26 cellular contexts compared by ENCODE assay signal in the genomic region with DNA sequence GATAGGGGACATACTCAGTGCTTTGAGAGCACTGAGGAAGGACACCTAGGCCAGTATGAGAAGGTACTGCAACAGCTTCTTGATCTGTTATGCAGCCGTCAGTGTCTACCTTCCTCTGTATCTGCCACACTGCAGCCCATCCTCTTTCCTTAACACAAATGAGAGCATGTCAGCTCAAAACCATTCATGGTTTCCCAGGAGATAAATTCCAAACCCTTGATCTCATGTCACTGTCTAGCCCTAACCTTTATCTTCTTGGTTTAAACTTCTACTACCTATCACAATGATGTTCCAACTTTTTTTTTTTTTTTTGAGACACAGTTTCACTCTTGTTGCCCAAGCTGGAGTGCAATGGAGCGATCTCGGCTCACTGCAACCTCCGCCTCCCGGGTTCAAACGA. TPM values are rescaled to one million over a fixed set of nuclear protein-coding genes. Genes with fewer than 3 reads are reported as not detected.
DNase-seq lines count a peak whose midpoint lies in the region; ATAC-seq and TF ChIP-seq lines count a peak whose summit lies in the region.
"Had no signal": no experiment of that assay in that cellular context is flagged by ENCODE, and none has a peak within 500 bp of the region (broad histone marks: within the 10 kb centered on the region; RNA-seq: fewer than 3 reads in every experiment).

No MANE protein-coding gene starts in this region.

- no peak for DNase-seq in CD4-positive, alpha-beta T cell
- DNase-seq in immature natural killer cell (no peak), NCI-H1092 treated with DMSO at 0.1 percent for 48 hours (lab: John Stamatoyannopoulos, UW) (no peak), ureter (ENCODE audit: low spot score) (no peak), A673 (ENCODE audit: low spot score) (no peak), left lung (no peak)
- DNase-seq in naive thymus-derived CD8-positive, alpha-beta T cell, result no peak
- DNase-seq: activated CD8-positive, alpha-beta T cell treated with anti-CD3 and anti-CD28 coated beads, Interleukin-2, amount 10 ng/mL, durations not matched to agents 7 days and 5 days; activated effector memory CD4-positive, alpha-beta T cell treated with anti-CD3 and anti-CD28 coated beads, Interleukin-2, amount 50 U/mL, for 16 hours; cerebellar nuclear complex; DMS53; HFFc6; hippocampal formation; NCI-H187; NCI-H2171 treated with DMSO at 0.1 percent for 48 hours; NCI-H524 treated with DMSO at 0.1 percent for 48 hours; NK-92 treated with Interleukin-12 subunit alpha and Interleukin-12 subunit beta, amount 100 ng/mL, for 24 hours; SHP77; stimulated activated CD4-positive, alpha-beta T cell treated with anti-CD3 and anti-CD28 coated beads, Interleukin-12 subunit alpha, Interleukin-12 subunit beta, amount 100 ng/mL, for 4 hours; stimulated activated CD4-positive, alpha-beta T cell treated with anti-CD3 and anti-CD28 coated beads, Interleukin-4, amount 100 ng/mL, for 24 hours had no signal

- CTCF ChIA-PET in CD4-positive, alpha-beta T cell (lab: Charles Lee), result interaction anchor here (0.6 kb wide), 2 partner anchors 116 to 121 kb away, joined by 3 read pairs; no protein-coding TSS in a partner anchor
- CTCF ChIA-PET in A673 (lab: Charles Lee), result interaction anchor here (0.7 kb wide), 1 partner anchor 25 kb away, joined by 4 read pairs; no protein-coding TSS in a partner anchor

- H3K4me1 ChIP-seq in A673 (ENCODE audit: insufficient read depth, low read length, poor library complexity, severe bottlenecking) (peaks cover 8% of the 10 kb centered on the region), left lung (peaks cover 5 to 29% of the 10 kb centered on the region in 2 donors)

- intact Hi-C loops in CD4-positive, alpha-beta T cell (cut with DNase I, micrococcal nuclease), result loop anchor here in 1 of 2 experiments (10.0 kb wide), 1 partner anchor 480 kb away; no protein-coding TSS in a partner anchor
- intact Hi-C loops in A673 (cut with micrococcal nuclease; ENCODE audit: unreplicated experiment) (no loop called here), left lung (cut with DNase I) (no loop called here)

- no peaks in the 10 kb centered on the region for H3K27me3 ChIP-seq in CD4-positive, alpha-beta T cell (ENCODE audit: control insufficient read depth, insufficient read depth, low read length)
- H3K27me3 ChIP-seq in A673 (replicated peaks; ENCODE audit: insufficient read depth, low read depth, low read length, poor library complexity), result peaks cover 6% of the 10 kb centered on the region
- no peaks in the 10 kb centered on the region for H3K27me3 ChIP-seq in left lung

- no TSS peak for BruUV-seq in A673 (replicated peaks; lab: Mats Ljungman, UMichigan)

- no peak for ATAC-seq in CD4-positive, alpha-beta T cell (ENCODE audit: poor library complexity)
- no peak for ATAC-seq in naive thymus-derived CD8-positive, alpha-beta T cell
- no peak for ATAC-seq in left lung
- ATAC-seq: activated CD8-positive, alpha-beta T cell treated with anti-CD3 and anti-CD28 coated beads, Interleukin-2, amount 10 ng/mL, durations not matched to agents 7 days and 5 days; GM23338; sciatic nerve; stimulated activated effector memory CD8-positive, alpha-beta T cell treated with anti-CD3 and anti-CD28 coated beads, Interleukin-12 subunit alpha, Interleukin-12 subunit beta, amount 100 ng/mL, for 72 hours had no signal

- H3K9me3 ChIP-seq in CD4-positive, alpha-beta T cell (ENCODE audit: control insufficient read depth, low read length), result no peaks in the 10 kb centered on the region
- H3K9me3 ChIP-seq in A673 (ENCODE audit: low read depth, low read length, poor library complexity, severe bottlenecking) (no peaks in the 10 kb centered on the region), left lung (no peaks in the 10 kb centered on the region)

- H3K9me3 Mint-ChIP-seq in CD4-positive, alpha-beta T cell, result no peaks in the 10 kb centered on the region
- H3K9me3 Mint-ChIP-seq in IgD-negative memory B cell (no peaks in the 10 kb centered on the region), immature natural killer cell (peaks cover 0 to 2% (median 0%) of the 10 kb centered on the region in 6 donors)
- peaks cover 0 to 2% (median 0%) of the 10 kb centered on the region in 9 donors for H3K9me3 Mint-ChIP-seq in naive thymus-derived CD8-positive, alpha-beta T cell
- H3K9me3 Mint-ChIP-seq: GM23338; HFFc6; stimulated activated effector memory CD8-positive, alpha-beta T cell treated with anti-CD3 and anti-CD28 coated beads, Interleukin-12 subunit alpha, Interleukin-12 subunit beta, amount 100 ng/mL, for 72 hours had no signal

- POLR2A ChIA-PET in CD4-positive, alpha-beta T cell (lab: Charles Lee), result no interaction called here
- POLR2A ChIA-PET in naive thymus-derived CD8-positive, alpha-beta T cell (lab: Charles Lee), result interaction anchor here (0.7 kb wide), 1 partner anchor 43 kb away, joined by 3 read pairs; no protein-coding TSS in a partner anchor
- POLR2A ChIA-PET in A673 (lab: Charles Lee; ENCODE audit: low non-redundant PET), result no interaction called here

- peaks cover 39% of the 10 kb centered on the region for H3K4me1 Mint-ChIP-seq in CD4-positive, alpha-beta T cell (ENCODE audit: low read depth)
- H3K4me1 Mint-ChIP-seq in IgD-negative memory B cell, result peaks cover 4 to 25% (median 7%) of the 10 kb centered on the region in 3 donors
- peaks cover 27 to 36% of the 10 kb centered on the region in 2 donors for H3K4me1 Mint-ChIP-seq in immature natural killer cell
- peaks cover 18 to 35% (median 34%) of the 10 kb centered on the region in 4 donors for H3K4me1 Mint-ChIP-seq in naive thymus-derived CD8-positive, alpha-beta T cell

- no peak overlapping the region for H3K27ac ChIP-seq in CD4-positive, alpha-beta T cell (ENCODE audit: low read depth, low read length)
- no peak overlapping the region for H3K27ac ChIP-seq in A673 (ENCODE audit: low read depth, low read length, poor library complexity, severe bottlenecking)
- no peak overlapping the region for H3K27ac ChIP-seq in left lung

- no peak for TF ChIP-seq CTCF in CD4-positive, alpha-beta T cell (IDR thresholded peaks at IDR 0.05)
- TF ChIP-seq CTCF in A673 (conservative IDR thresholded peaks at IDR 0.05; ENCODE audit: low read depth, low read length) (no peak), left lung (IDR thresholded peaks at IDR 0.05) (no peak)

- peak overlapping the region; percentile 96 for H3K27ac Mint-ChIP-seq in CD4-positive, alpha-beta T cell
- H3K27ac Mint-ChIP-seq in IgD-negative memory B cell, result peak overlapping the region in 2 of 3 donors; percentile 78 to 90
- peak overlapping the region in 5 of 6 donors; percentile 13 to 99 (median 37) for H3K27ac Mint-ChIP-seq in immature natural killer cell
- peak overlapping the region in 8 of 10 donors; percentile 6 to 99 (median 74) for H3K27ac Mint-ChIP-seq in naive thymus-derived CD8-positive, alpha-beta T cell
- H3K27ac Mint-ChIP-seq: GM23338; HFFc6; stimulated activated effector memory CD8-positive, alpha-beta T cell treated with anti-CD3 and anti-CD28 coated beads, Interleukin-12 subunit alpha, Interleukin-12 subunit beta, amount 100 ng/mL, for 72 hours had no signal

- H3K4me3 Mint-ChIP-seq in CD4-positive, alpha-beta T cell, result peak overlapping the region; percentile 67
- H3K4me3 Mint-ChIP-seq in IgD-negative memory B cell (peak overlapping the region in 3 of 4 donors; percentile 2 to 88 (median 73)), immature natural killer cell (peak overlapping the region; percentile 3 to 93 (median 60))
- peak overlapping the region in 4 of 10 donors; percentile 33 to 74 (median 45) for H3K4me3 Mint-ChIP-seq in naive thymus-derived CD8-positive, alpha-beta T cell

- peaks cover 15% of the 10 kb centered on the region for H3K36me3 ChIP-seq in A673 (ENCODE audit: insufficient read depth, low read length, poor library complexity, severe bottlenecking)
- peaks cover 0 to 16% of the 10 kb centered on the region in 2 donors for H3K36me3 ChIP-seq in left lung

- H3K36me3 Mint-ChIP-seq in CD4-positive, alpha-beta T cell (ENCODE audit: low read depth), result peaks cover 32% of the 10 kb centered on the region
- H3K36me3 Mint-ChIP-seq in IgD-negative memory B cell, result peaks cover 5% of the 10 kb centered on the region
- peaks cover 6 to 14% (median 10%) of the 10 kb centered on the region in 3 donors for H3K36me3 Mint-ChIP-seq in immature natural killer cell
- H3K36me3 Mint-ChIP-seq in naive thymus-derived CD8-positive, alpha-beta T cell, result peaks cover 0 to 24% (median 2%) of the 10 kb centered on the region in 3 donors

- H3K4me3 ChIP-seq in A673 (ENCODE audit: low read depth, low read length, poor library complexity, severe bottlenecking) (no peak overlapping the region), left lung (no peak overlapping the region)
- H3K4me3 ChIP-seq: GM23338 had no signal

- no peaks in the 10 kb centered on the region for H3K27me3 Mint-ChIP-seq in CD4-positive, alpha-beta T cell
- H3K27me3 Mint-ChIP-seq in IgD-negative memory B cell, result no peaks in the 10 kb centered on the region
- peaks cover 14 to 16% (median 15%) of the 10 kb centered on the region in 3 donors for H3K27me3 Mint-ChIP-seq in immature natural killer cell (ENCODE audit: low read depth in 3 of 3)
- H3K27me3 Mint-ChIP-seq in naive thymus-derived CD8-positive, alpha-beta T cell, result peaks cover 0 to 1% (median 0%) of the 10 kb centered on the region in 5 donors

RNA-seq across cellular contexts. Expression of a gene that starts 1.4 kb away (rescaled TPM):
- total RNA-seq in CD4-positive, alpha-beta T cell, result under 1 TPM; 0.58 to 0.70 TPM
- polyA plus RNA-seq in IgD-negative memory B cell, result 0.39 TPM
- under 1 TPM in 1 of 3 donors, not detected in 2; 0.39 TPM for polyA plus RNA-seq in immature natural killer cell
- under 1 TPM; 0.39 to 0.41 TPM for total RNA-seq in naive thymus-derived CD8-positive, alpha-beta T cell
- 1 to 10 TPM in 1 of 3 donors, under 1 TPM in 1, not detected in 1; 0.13 to 1.6 TPM for polyA plus RNA-seq in naive thymus-derived CD8-positive, alpha-beta T cell
- total RNA-seq in ureter, result 2.7 TPM
- 0.17 and 0.28 TPM in 2 replicates for total RNA-seq in A673 (2021)
- total RNA-seq in left lung, result 1 to 10 TPM; 2.4 to 3.8 TPM
- total RNA-seq: frontal cortex, G401 had no signal

RNA-seq across cellular contexts. Expression of a gene that starts 1.9 kb away (rescaled TPM):
- 10 to 100 TPM; 39.7 to 40.4 TPM for total RNA-seq in CD4-positive, alpha-beta T cell
- polyA plus RNA-seq in IgD-negative memory B cell (141 TPM), immature natural killer cell (100 to 1,000 TPM; 119 to 175 (median 129) TPM)
- 10 to 100 TPM; 65.5 to 71.0 TPM for total RNA-seq in naive thymus-derived CD8-positive, alpha-beta T cell
- polyA plus RNA-seq in naive thymus-derived CD8-positive, alpha-beta T cell, result 100 to 1,000 TPM; 109 to 124 (median 117) TPM
- total RNA-seq in ureter (77.5 TPM), A673 (2021) (34.4 and 35.7 TPM in 2 replicates), left lung (10 to 100 TPM; 59.0 to 60.0 TPM)

RNA-seq across cellular contexts. Expression of a gene that starts 8.7 kb away (rescaled TPM):
- 1 to 10 TPM; 1.2 to 1.3 TPM for total RNA-seq in CD4-positive, alpha-beta T cell
- polyA plus RNA-seq in IgD-negative memory B cell (1.5 TPM), immature natural killer cell (1 to 10 TPM in 2 of 3 donors, not detected in 1; 2.7 TPM)
- 1 to 10 TPM; 5.4 to 5.5 TPM for total RNA-seq in naive thymus-derived CD8-positive, alpha-beta T cell
- polyA plus RNA-seq in naive thymus-derived CD8-positive, alpha-beta T cell, result under 1 TPM; 0.55 to 0.84 (median 0.79) TPM
- total RNA-seq in ureter (8.9 TPM), A673 (2021) (4.8 and 7.7 TPM in 2 replicates), left lung (1 to 10 TPM; 4.5 to 6.8 TPM)

Comparison
In these comparisons a context has a peak if more than half of its experiments do, and no peak if none do; other contexts are left out.
1. H3K27ac Mint-ChIP-seq: peak in every context shown above with its lines; median percentile 96 in CD4-positive, alpha-beta T cell; 84 in IgD-negative memory B cell; 74 in naive thymus-derived CD8-positive, alpha-beta T cell; 37 in immature natural killer cell.